Comparison of ENCODE assay signal across 1 cellular context in the genomic region with DNA sequence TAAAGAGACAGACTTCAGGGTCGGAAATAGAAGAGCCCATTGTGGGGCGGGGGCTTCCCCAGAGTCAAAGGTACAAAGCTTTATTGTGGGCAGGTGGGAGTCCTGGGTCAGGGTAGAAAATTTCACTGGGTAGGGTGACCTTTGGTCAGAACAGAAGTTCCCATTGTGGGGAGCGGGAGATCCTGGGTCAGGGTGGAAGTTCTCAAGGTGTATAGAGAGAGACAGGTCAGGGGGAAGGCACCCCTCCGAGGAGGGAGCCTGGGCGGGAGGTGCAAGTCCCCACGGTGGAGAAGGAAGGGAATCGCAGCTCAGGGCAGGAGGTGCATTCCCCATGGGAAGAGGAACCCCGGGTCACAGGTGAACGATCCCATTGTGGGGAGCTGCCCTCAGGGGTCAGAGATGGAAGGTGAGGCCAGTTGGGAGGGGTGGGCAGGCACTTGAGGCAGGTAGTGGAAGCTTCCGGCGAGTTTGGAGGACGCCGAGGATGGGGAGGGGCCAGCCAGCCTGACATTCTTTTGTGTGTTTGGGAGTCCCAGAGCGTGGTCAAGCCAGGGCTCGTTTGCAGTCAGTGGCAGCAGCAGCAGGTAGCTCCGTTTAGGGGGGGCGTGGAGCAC.
A peak's percentile ranks its signal among the peaks of the same experiment; 100 is the strongest.
TF ChIP-seq lines count a peak whose summit lies in the region.

No MANE protein-coding gene starts in this region.

TF ChIP-seq in HepG2, 621 proteins besides CTCF, POLR2A, EP300 and RAD21 (continued from another document):
- TF ChIP-seq, protein P1, sequence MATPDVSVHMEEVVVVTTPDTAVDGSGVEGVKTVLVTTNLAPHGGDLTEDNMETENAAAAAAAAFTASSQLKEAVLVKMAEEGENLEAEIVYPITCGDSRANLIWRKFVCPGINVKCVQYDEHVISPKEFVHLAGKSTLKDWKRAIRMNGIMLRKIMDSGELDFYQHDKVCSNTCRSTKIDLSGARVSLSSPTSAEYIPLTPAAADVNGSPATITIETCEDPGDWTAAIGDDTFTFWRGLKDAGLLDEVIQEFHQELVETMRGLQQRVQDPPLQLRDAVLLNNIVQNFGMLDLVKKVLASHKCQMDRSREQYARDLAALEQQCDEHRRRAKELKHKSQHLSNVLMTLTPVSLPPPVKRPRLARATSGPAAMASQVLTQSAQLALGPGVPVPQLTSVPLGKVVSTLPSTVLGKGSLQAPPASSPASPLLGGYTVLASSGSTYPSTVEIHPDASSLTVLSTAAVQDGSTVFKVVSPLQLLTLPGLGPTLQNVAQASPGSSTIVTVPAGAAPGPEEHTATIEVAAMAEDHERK (CRISPR knock-in tag; IDR thresholded peaks at IDR 0.05; ENCODE audit: low read depth) = no peak
- no peak for TF ChIP-seq ZBTB21 (CRISPR knock-in tag; IDR thresholded peaks at IDR 0.05)
- TF ChIP-seq TAF15 (IDR thresholded peaks at IDR 0.05; ENCODE audit: low read depth, low read length, poor library complexity, severe bottlenecking) = no peak
- TF ChIP-seq MXI1 (IDR thresholded peaks at IDR 0.05; ENCODE audit: borderline replicate concordance, low read depth, low read length) = peak; percentile 46; the same call in 1 of the 3 replicates
- no peak for TF ChIP-seq ZNF746 (CRISPR knock-in tag; IDR thresholded peaks at IDR 0.05)
- TF ChIP-seq TCF12 (IDR thresholded peaks at IDR 0.05) = no peak
- no peak for TF ChIP-seq TCF12 (CRISPR knock-in tag; IDR thresholded peaks at IDR 0.05)
- TF ChIP-seq KLF16 (CRISPR knock-in tag; IDR thresholded peaks at IDR 0.05) = no peak
- no peak for TF ChIP-seq ATAD3A (CRISPR knock-in tag; IDR thresholded peaks at IDR 0.05)
- no peak for TF ChIP-seq ZBTB38 (CRISPR knock-in tag; IDR thresholded peaks at IDR 0.05)
- peak; percentile 37 for TF ChIP-seq POLR2G (IDR thresholded peaks at IDR 0.05; ENCODE audit: low read depth, low read length)
- TF ChIP-seq TAF1 (CRISPR knock-in tag; IDR thresholded peaks at IDR 0.05) = 0 out of 2 replicates have a peak, but pooled peaks have one; percentile 32
- TF ChIP-seq RFX3 (CRISPR knock-in tag; IDR thresholded peaks at IDR 0.05) = no peak
- TF ChIP-seq GABPA (IDR thresholded peaks at IDR 0.05; ENCODE audit: low read depth, low read length) = no peak
- TF ChIP-seq GABPA (CRISPR knock-in tag; IDR thresholded peaks at IDR 0.05; ENCODE audit: low read depth) = peak; percentile 68
- TF ChIP-seq ZNF75D (CRISPR knock-in tag; IDR thresholded peaks at IDR 0.05; ENCODE audit: borderline replicate concordance) = no peak
- TF ChIP-seq ZNF20 (CRISPR knock-in tag; IDR thresholded peaks at IDR 0.05) = peak; percentile 51; the same call in 1 of the 2 replicates
- TF ChIP-seq MIXL1 (CRISPR knock-in tag; IDR thresholded peaks at IDR 0.05) = no peak
- TF ChIP-seq, protein P2, sequence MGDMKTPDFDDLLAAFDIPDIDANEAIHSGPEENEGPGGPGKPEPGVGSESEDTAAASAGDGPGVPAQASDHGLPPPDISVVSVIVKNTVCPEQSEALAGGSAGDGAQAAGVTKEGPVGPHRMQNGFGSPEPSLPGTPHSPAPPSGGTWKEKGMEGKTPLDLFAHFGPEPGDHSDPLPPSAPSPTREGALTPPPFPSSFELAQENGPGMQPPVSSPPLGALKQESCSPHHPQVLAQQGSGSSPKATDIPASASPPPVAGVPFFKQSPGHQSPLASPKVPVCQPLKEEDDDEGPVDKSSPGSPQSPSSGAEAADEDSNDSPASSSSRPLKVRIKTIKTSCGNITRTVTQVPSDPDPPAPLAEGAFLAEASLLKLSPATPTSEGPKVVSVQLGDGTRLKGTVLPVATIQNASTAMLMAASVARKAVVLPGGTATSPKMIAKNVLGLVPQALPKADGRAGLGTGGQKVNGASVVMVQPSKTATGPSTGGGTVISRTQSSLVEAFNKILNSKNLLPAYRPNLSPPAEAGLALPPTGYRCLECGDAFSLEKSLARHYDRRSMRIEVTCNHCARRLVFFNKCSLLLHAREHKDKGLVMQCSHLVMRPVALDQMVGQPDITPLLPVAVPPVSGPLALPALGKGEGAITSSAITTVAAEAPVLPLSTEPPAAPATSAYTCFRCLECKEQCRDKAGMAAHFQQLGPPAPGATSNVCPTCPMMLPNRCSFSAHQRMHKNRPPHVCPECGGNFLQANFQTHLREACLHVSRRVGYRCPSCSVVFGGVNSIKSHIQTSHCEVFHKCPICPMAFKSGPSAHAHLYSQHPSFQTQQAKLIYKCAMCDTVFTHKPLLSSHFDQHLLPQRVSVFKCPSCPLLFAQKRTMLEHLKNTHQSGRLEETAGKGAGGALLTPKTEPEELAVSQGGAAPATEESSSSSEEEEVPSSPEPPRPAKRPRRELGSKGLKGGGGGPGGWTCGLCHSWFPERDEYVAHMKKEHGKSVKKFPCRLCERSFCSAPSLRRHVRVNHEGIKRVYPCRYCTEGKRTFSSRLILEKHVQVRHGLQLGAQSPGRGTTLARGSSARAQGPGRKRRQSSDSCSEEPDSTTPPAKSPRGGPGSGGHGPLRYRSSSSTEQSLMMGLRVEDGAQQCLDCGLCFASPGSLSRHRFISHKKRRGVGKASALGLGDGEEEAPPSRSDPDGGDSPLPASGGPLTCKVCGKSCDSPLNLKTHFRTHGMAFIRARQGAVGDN (CRISPR knock-in tag; IDR thresholded peaks at IDR 0.05) = peak; percentile 38; the same call in 1 of the 2 replicates
- TF ChIP-seq CBX5 (CRISPR knock-in tag; IDR thresholded peaks at IDR 0.05; ENCODE audit: borderline replicate concordance) = 0 out of 2 replicates have a peak, but pooled peaks have one; percentile 21
- TF ChIP-seq KLF9 (CRISPR knock-in tag; IDR thresholded peaks at IDR 0.05; ENCODE audit: low read depth) = no peak
- TF ChIP-seq SNAPC2 (CRISPR knock-in tag; IDR thresholded peaks at IDR 0.05) = 0 out of 2 replicates have a peak, but pooled peaks have one; percentile 11
- TF ChIP-seq MATR3 (CRISPR knock-in tag; IDR thresholded peaks at IDR 0.05) = no peak
